In the genomic region with DNA sequence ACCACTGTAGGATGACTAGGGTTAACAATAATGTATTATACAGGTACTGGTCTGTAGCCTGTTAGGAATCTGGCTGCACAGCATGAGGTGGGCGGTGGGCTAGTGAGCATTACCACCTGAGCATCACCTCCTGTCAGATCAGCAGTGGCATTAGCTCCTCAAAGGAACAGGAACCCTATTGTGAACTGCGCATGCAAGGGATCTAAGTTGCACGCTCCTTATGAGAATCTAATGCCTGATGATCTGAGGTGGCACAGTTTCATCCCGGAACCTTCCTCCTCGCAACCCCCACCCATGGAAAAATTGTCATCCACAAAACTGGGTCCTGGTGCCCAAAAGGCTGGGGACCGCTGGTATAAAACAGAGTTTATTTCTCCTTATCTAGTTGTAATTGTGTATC, we compare ENCODE assay signal across 2 cellular contexts.
TF ChIP-seq lines count a peak whose summit lies in the region.

No MANE protein-coding gene starts in this region.

TF ChIP-seq in SK-N-SH, 30 proteins besides CTCF, POLR2A, EP300 and RAD21:
- TF ChIP-seq GATA2 (CRISPR knock-in tag; IDR thresholded peaks at IDR 0.05) (no peak), SMC3 (IDR thresholded peaks at IDR 0.05; ENCODE audit: low read depth, low read length) (no peak), NFIC (IDR thresholded peaks at IDR 0.05; ENCODE audit: borderline replicate concordance) (no peak), FOXM1 (IDR thresholded peaks at IDR 0.05; ENCODE audit: low read depth) (no peak), NRF1 (IDR thresholded peaks at IDR 0.05; ENCODE audit: low read depth, low read length) (no peak), JUND (IDR thresholded peaks at IDR 0.05) (no peak), FOSL2 (IDR thresholded peaks at IDR 0.05; ENCODE audit: borderline replicate concordance, low read depth) (no peak), TAF1 (IDR thresholded peaks at IDR 0.05; ENCODE audit: borderline replicate concordance, low read depth, low read length) (no peak), RFX5 (IDR thresholded peaks at IDR 0.05; ENCODE audit: low read length) (no peak), MEF2A (IDR thresholded peaks at IDR 0.05; ENCODE audit: borderline replicate concordance, low read depth) (no peak), YY1 (IDR thresholded peaks at IDR 0.05; ENCODE audit: low read depth) (no peak), CHD2 (IDR thresholded peaks at IDR 0.05; ENCODE audit: low read length, partially characterized antibody) (no peak), MXI1 (IDR thresholded peaks at IDR 0.05; ENCODE audit: low read depth, low read length) (no peak), RXRA (IDR thresholded peaks at IDR 0.05; ENCODE audit: borderline replicate concordance, low read depth) (no peak)
- TF ChIP-seq, protein P1, sequence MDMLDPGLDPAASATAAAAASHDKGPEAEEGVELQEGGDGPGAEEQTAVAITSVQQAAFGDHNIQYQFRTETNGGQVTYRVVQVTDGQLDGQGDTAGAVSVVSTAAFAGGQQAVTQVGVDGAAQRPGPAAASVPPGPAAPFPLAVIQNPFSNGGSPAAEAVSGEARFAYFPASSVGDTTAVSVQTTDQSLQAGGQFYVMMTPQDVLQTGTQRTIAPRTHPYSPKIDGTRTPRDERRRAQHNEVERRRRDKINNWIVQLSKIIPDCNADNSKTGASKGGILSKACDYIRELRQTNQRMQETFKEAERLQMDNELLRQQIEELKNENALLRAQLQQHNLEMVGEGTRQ (IDR thresholded peaks at IDR 0.05; ENCODE audit: borderline replicate concordance, low read depth, low read length), result no peak
- TF ChIP-seq, protein P2, sequence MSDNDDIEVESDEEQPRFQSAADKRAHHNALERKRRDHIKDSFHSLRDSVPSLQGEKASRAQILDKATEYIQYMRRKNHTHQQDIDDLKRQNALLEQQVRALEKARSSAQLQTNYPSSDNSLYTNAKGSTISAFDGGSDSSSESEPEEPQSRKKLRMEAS (IDR thresholded peaks at IDR 0.05; ENCODE audit: low read depth), result no peak
- TF ChIP-seq, protein P3, sequence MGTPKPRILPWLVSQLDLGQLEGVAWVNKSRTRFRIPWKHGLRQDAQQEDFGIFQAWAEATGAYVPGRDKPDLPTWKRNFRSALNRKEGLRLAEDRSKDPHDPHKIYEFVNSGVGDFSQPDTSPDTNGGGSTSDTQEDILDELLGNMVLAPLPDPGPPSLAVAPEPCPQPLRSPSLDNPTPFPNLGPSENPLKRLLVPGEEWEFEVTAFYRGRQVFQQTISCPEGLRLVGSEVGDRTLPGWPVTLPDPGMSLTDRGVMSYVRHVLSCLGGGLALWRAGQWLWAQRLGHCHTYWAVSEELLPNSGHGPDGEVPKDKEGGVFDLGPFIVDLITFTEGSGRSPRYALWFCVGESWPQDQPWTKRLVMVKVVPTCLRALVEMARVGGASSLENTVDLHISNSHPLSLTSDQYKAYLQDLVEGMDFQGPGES (IDR thresholded peaks at IDR 0.05; ENCODE audit: low read depth, low read length), result no peak
- TF ChIP-seq, protein P4, sequence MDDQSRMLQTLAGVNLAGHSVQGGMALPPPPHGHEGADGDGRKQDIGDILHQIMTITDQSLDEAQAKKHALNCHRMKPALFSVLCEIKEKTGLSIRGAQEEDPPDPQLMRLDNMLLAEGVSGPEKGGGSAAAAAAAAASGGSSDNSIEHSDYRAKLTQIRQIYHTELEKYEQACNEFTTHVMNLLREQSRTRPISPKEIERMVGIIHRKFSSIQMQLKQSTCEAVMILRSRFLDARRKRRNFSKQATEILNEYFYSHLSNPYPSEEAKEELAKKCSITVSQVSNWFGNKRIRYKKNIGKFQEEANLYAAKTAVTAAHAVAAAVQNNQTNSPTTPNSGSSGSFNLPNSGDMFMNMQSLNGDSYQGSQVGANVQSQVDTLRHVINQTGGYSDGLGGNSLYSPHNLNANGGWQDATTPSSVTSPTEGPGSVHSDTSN (IDR thresholded peaks at IDR 0.05), result no peak

TF ChIP-seq in SK-N-SH treated with all-trans-retinoic acid at 6 μM for 48 hours, 23 proteins besides CTCF, POLR2A, EP300 and RAD21:
- TF ChIP-seq, protein P5, sequence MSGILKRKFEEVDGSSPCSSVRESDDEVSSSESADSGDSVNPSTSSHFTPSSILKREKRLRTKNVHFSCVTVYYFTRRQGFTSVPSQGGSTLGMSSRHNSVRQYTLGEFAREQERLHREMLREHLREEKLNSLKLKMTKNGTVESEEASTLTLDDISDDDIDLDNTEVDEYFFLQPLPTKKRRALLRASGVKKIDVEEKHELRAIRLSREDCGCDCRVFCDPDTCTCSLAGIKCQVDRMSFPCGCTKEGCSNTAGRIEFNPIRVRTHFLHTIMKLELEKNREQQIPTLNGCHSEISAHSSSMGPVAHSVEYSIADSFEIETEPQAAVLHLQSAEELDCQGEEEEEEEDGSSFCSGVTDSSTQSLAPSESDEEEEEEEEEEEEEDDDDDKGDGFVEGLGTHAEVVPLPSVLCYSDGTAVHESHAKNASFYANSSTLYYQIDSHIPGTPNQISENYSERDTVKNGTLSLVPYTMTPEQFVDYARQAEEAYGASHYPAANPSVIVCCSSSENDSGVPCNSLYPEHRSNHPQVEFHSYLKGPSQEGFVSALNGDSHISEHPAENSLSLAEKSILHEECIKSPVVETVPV (CRISPR knock-in tag; IDR thresholded peaks at IDR 0.05), result no peak
- TF ChIP-seq ZNF8 (CRISPR knock-in tag; IDR thresholded peaks at IDR 0.05) (no peak), RARB (CRISPR knock-in tag; IDR thresholded peaks at IDR 0.05) (no peak), CREB5 (CRISPR knock-in tag; IDR thresholded peaks at IDR 0.05; ENCODE audit: low read depth) (no peak), ZNF70 (CRISPR knock-in tag; IDR thresholded peaks at IDR 0.05) (no peak), ZFP30 (CRISPR knock-in tag; IDR thresholded peaks at IDR 0.05) (no peak), ZFP3 (CRISPR knock-in tag; IDR thresholded peaks at IDR 0.05) (no peak), GLIS3 (CRISPR knock-in tag; IDR thresholded peaks at IDR 0.05) (no peak), ZC3H10 (CRISPR knock-in tag; IDR thresholded peaks at IDR 0.05) (no peak), PPARA (CRISPR knock-in tag; IDR thresholded peaks at IDR 0.05; ENCODE audit: borderline replicate concordance) (no peak), CSDC2 (CRISPR knock-in tag; IDR thresholded peaks at IDR 0.05) (no peak), TCF4 (CRISPR knock-in tag; IDR thresholded peaks at IDR 0.05; ENCODE audit: borderline replicate concordance) (no peak), SNAI2 (CRISPR knock-in tag; IDR thresholded peaks at IDR 0.05) (no peak), TOX (CRISPR knock-in tag; IDR thresholded peaks at IDR 0.05; ENCODE audit: borderline replicate concordance) (no peak), ESRRG (CRISPR knock-in tag; IDR thresholded peaks at IDR 0.05) (no peak), OSR1 (CRISPR knock-in tag; IDR thresholded peaks at IDR 0.05) (no peak)
- TF ChIP-seq, protein P6, sequence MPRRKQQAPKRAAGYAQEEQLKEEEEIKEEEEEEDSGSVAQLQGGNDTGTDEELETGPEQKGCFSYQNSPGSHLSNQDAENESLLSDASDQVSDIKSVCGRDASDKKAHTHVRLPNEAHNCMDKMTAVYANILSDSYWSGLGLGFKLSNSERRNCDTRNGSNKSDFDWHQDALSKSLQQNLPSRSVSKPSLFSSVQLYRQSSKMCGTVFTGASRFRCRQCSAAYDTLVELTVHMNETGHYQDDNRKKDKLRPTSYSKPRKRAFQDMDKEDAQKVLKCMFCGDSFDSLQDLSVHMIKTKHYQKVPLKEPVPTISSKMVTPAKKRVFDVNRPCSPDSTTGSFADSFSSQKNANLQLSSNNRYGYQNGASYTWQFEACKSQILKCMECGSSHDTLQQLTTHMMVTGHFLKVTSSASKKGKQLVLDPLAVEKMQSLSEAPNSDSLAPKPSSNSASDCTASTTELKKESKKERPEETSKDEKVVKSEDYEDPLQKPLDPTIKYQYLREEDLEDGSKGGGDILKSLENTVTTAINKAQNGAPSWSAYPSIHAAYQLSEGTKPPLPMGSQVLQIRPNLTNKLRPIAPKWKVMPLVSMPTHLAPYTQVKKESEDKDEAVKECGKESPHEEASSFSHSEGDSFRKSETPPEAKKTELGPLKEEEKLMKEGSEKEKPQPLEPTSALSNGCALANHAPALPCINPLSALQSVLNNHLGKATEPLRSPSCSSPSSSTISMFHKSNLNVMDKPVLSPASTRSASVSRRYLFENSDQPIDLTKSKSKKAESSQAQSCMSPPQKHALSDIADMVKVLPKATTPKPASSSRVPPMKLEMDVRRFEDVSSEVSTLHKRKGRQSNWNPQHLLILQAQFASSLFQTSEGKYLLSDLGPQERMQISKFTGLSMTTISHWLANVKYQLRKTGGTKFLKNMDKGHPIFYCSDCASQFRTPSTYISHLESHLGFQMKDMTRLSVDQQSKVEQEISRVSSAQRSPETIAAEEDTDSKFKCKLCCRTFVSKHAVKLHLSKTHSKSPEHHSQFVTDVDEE (CRISPR knock-in tag; IDR thresholded peaks at IDR 0.05), result no peak
- TF ChIP-seq, protein P7, sequence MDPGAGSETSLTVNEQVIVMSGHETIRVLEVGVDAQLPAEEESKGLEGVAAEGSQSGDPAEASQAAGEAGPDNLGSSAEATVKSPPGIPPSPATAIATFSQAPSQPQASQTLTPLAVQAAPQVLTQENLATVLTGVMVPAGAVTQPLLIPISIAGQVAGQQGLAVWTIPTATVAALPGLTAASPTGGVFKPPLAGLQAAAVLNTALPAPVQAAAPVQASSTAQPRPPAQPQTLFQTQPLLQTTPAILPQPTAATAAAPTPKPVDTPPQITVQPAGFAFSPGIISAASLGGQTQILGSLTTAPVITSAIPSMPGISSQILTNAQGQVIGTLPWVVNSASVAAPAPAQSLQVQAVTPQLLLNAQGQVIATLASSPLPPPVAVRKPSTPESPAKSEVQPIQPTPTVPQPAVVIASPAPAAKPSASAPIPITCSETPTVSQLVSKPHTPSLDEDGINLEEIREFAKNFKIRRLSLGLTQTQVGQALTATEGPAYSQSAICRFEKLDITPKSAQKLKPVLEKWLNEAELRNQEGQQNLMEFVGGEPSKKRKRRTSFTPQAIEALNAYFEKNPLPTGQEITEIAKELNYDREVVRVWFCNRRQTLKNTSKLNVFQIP (CRISPR knock-in tag; IDR thresholded peaks at IDR 0.05; ENCODE audit: borderline replicate concordance, low read depth), result no peak
